8 cellular contexts compared by ENCODE assay signal in genomic region chr6:26183581-26184408, GRCh38.
A peak's percentile ranks its signal among the peaks of the same experiment; 100 is the strongest.
DNase-seq lines count a peak whose midpoint lies in the region; ATAC-seq and TF ChIP-seq lines count a peak whose summit lies in the region.

No MANE protein-coding gene starts in this region.

- peak overlapping the region; percentile 86 to 91 for H3K4me3 Mint-ChIP-seq in stimulated activated naive CD8-positive, alpha-beta T cell treated with anti-CD3 and anti-CD28 coated beads, Interleukin-15, amount 100 ng/mL, for 72 hours

- no peak overlapping the region for H4K8ac ChIP-seq in mesendoderm (ENCODE audit: low read depth, low read length)

- H2BK5ac ChIP-seq in mesendoderm (ENCODE audit: low read length): peak overlapping the region; percentile 59

- no peak overlapping the region for H2AK5ac ChIP-seq in mesendoderm (ENCODE audit: low read length)

- H3K27ac Mint-ChIP-seq in stimulated activated naive CD8-positive, alpha-beta T cell treated with anti-CD3 and anti-CD28 coated beads, Interleukin-15, amount 100 ng/mL, for 72 hours: peak overlapping the region; percentile 94 to 99

- no peaks in the 10 kb centered on the region for H3K27me3 Mint-ChIP-seq in stimulated activated naive CD8-positive, alpha-beta T cell treated with anti-CD3 and anti-CD28 coated beads, Interleukin-15, amount 100 ng/mL, for 72 hours

- peak; percentile 72 for TF ChIP-seq POLR2A in GM18505 (IDR thresholded peaks at IDR 0.05; ENCODE audit: borderline replicate concordance, extremely low read depth, insufficient read depth, insufficient read length)

- no peaks in the 10 kb centered on the region for H3K9me3 Mint-ChIP-seq in stimulated activated naive CD8-positive, alpha-beta T cell treated with anti-CD3 and anti-CD28 coated beads, Interleukin-15, amount 100 ng/mL, for 72 hours

- H3K27ac ChIP-seq in mesendoderm (ENCODE audit: low read depth, low read length): peak overlapping the region; percentile 46

- H3K56ac ChIP-seq in mesendoderm (ENCODE audit: low read length): peak overlapping the region; percentile 91

- no peak overlapping the region for H2BK120ac ChIP-seq in mesendoderm (ENCODE audit: low read depth, low read length)

- peak overlapping the region; percentile 77 for H3K4me2 ChIP-seq in mesendoderm (ENCODE audit: low read length)

- H3K79me2 ChIP-seq in mesendoderm (ENCODE audit: control insufficient read depth, insufficient read depth, low read length): no peaks in the 10 kb centered on the region

- no peak overlapping the region for H2BK15ac ChIP-seq in mesendoderm (replicated peaks; ENCODE audit: low read depth)

- peak overlapping the region; percentile 57 for H3K18ac ChIP-seq in mesendoderm (ENCODE audit: low read length)

- no peaks in the 10 kb centered on the region for H3K79me1 ChIP-seq in mesendoderm (ENCODE audit: low read length)

- H3K4me1 Mint-ChIP-seq in stimulated activated naive CD8-positive, alpha-beta T cell treated with anti-CD3 and anti-CD28 coated beads, Interleukin-15, amount 100 ng/mL, for 72 hours: peaks cover 55% of the 10 kb centered on the region

- ATAC-seq in GM18505 (IDR thresholded peaks at IDR 0.05; ENCODE audit: unreplicated experiment) (peak; percentile 50), GM21576 (IDR thresholded peaks at IDR 0.05; ENCODE audit: unreplicated experiment) (no peak)
- peak; percentile 84 for ATAC-seq in stimulated activated naive CD8-positive, alpha-beta T cell treated with anti-CD3 and anti-CD28 coated beads, Interleukin-15, amount 100 ng/mL, for 72 hours

- H3K9ac ChIP-seq in mesendoderm (ENCODE audit: low read length): peak overlapping the region; percentile 92

- no peak overlapping the region for H3K23ac ChIP-seq in mesendoderm (ENCODE audit: low read length)

- peak; percentile 18 for DNase-seq in LNCaP clone FGC (ENCODE audit: low read depth)
- DNase-seq in activated CD8-positive, alpha-beta memory T cell treated with anti-CD3 and anti-CD28 coated beads, Interleukin-2, amount 50 U/mL, for 4 hours: peak; percentile 41
- peak; percentile 65 for DNase-seq in epidermal melanocyte (ENCODE audit: insufficient read length, low spot score)
- DNase-seq in mesendoderm: peak; percentile 98
- DNase-seq in stimulated activated naive CD8-positive, alpha-beta T cell treated with anti-CD3 and anti-CD28 coated beads, Interleukin-15, amount 100 ng/mL, for 72 hours: peak; percentile 84 to 87
- no peak for DNase-seq in NCI-H1092 (lab: John Stamatoyannopoulos, UW)

- peak overlapping the region; percentile 20; the same call in 1 of the 2 replicates for H3K4me3 ChIP-seq in LNCaP clone FGC (ENCODE audit: low read depth, low read length)
- H3K4me3 ChIP-seq in mesendoderm (ENCODE audit: low read length): peak overlapping the region; percentile 48

- H4K5ac ChIP-seq in mesendoderm (ENCODE audit: low read length): no peak overlapping the region

- H3K27me3 ChIP-seq in mesendoderm (ENCODE audit: insufficient read depth, low read length, poor library complexity): no peaks in the 10 kb centered on the region

- no CpG with 5 or more reads among the region's 37 CpGs for WGBS in mesendoderm (ENCODE audit: extremely low coverage, insufficient coverage, low lambda C conversion rate)

- TF ChIP-seq CTCF in LNCaP clone FGC (IDR thresholded peaks at IDR 0.05; ENCODE audit: control insufficient read depth, extremely low read depth, insufficient read depth): no peak

- peaks cover 5% of the 10 kb centered on the region for H3K4me1 ChIP-seq in mesendoderm (ENCODE audit: control insufficient read depth, low read depth, low read length)

- no peaks in the 10 kb centered on the region for H3K36me3 ChIP-seq in mesendoderm (ENCODE audit: control insufficient read depth, insufficient read depth, low read length)

- H3K4ac ChIP-seq in mesendoderm (ENCODE audit: low read depth, low read length): no peak overlapping the region
